Comparison of ENCODE assay signal across 24 cellular contexts in genomic region chr4:105831189-105831588, GRCh38.
DNase-seq lines count a peak whose midpoint lies in the region; ATAC-seq, FAIRE-seq and TF ChIP-seq lines count a peak whose summit lies in the region.
"Had no signal": no experiment of that assay in that cellular context is flagged by ENCODE, and none has a peak within 500 bp of the region (broad histone marks: within the 10 kb centered on the region; RNA-seq: fewer than 3 reads in every experiment).

No MANE protein-coding gene starts in this region.

- no peak for TF ChIP-seq POLR2A in body of pancreas (IDR thresholded peaks at IDR 0.05)

- no peak overlapping the region for H2AFZ ChIP-seq in GM23338
- H2AFZ ChIP-seq in hepatocyte = no peak overlapping the region

- H3K9me2 ChIP-seq in GM23338 (ENCODE audit: insufficient read depth) (no peaks in the 10 kb centered on the region), hepatocyte (replicated peaks; ENCODE audit: insufficient read depth) (no peaks in the 10 kb centered on the region)

- no peaks in the 10 kb centered on the region for H3K27me3 ChIP-seq in GM23338 (ENCODE audit: insufficient read depth)
- no peaks in the 10 kb centered on the region for H3K27me3 ChIP-seq in body of pancreas
- H3K27me3 ChIP-seq in hepatocyte = no peaks in the 10 kb centered on the region
- H3K27me3 ChIP-seq in pancreas = no peaks in the 10 kb centered on the region
- H3K27me3 ChIP-seq: BLaER1 treated with 17β-estradiol and CSF1 and Interleukin-3, amounts not matched to agents 10 nM and 100 nM had no signal

- FAIRE-seq in pancreas (lab: Jason Lieb, UNC) = no peak
- FAIRE-seq: A549, D721Med, G401.6, GM12891, GM18507 had no signal

- H3K4me3 Mint-ChIP-seq in GM23338 (no peak overlapping the region), chondrocyte (ENCODE audit: unreplicated experiment) (no peak overlapping the region)
- H3K4me3 Mint-ChIP-seq: B cell; CD4-positive, alpha-beta T cell; CD8-positive, alpha-beta T cell had no signal

- intact Hi-C loops in body of pancreas (cut with DNase I) (no loop called here), pancreas (cut with DNase I) (no loop called here)

- H3K36me3 ChIP-seq in GM23338 (ENCODE audit: insufficient read depth) (no peaks in the 10 kb centered on the region), body of pancreas (replicated peaks in 1 of 2; ENCODE audit: insufficient read depth in 1 of 2, low read depth in 2 of 2) (no peaks in the 10 kb centered on the region), hepatocyte (replicated peaks; ENCODE audit: insufficient read depth, low read depth) (no peaks in the 10 kb centered on the region), pancreas (no peaks in the 10 kb centered on the region)

- H3K4me3 ChIP-seq in GM23338 (no peak overlapping the region), body of pancreas (no peak overlapping the region), hepatocyte (no peak overlapping the region), pancreas (no peak overlapping the region)
- H3K4me3 ChIP-seq: A549; BLaER1 treated with 17β-estradiol and CSF1 and Interleukin-3, amounts not matched to agents 10 nM and 100 nM had no signal

- H3K27ac Mint-ChIP-seq in GM23338 = 0 out of 2 replicates have a peak overlapping the region, but pooled peaks have one; percentile 73
- H3K27ac Mint-ChIP-seq in chondrocyte (ENCODE audit: unreplicated experiment) = no peak overlapping the region
- H3K27ac Mint-ChIP-seq: B cell; CD4-positive, alpha-beta T cell; CD8-positive, alpha-beta T cell had no signal

- H3K4me1 ChIP-seq in GM23338 (ENCODE audit: insufficient read depth) (no peaks in the 10 kb centered on the region), body of pancreas (peaks cover 13% of the 10 kb centered on the region), hepatocyte (ENCODE audit: insufficient read depth) (no peaks in the 10 kb centered on the region), pancreas (peaks cover 0 to 6% (median 0%) of the 10 kb centered on the region in 3 donors)
- H3K4me1 ChIP-seq: A549; BLaER1 treated with 17β-estradiol and CSF1 and Interleukin-3, amounts not matched to agents 10 nM and 100 nM had no signal

- H3K9me3 Mint-ChIP-seq in GM23338 = no peaks in the 10 kb centered on the region
- no peaks in the 10 kb centered on the region for H3K9me3 Mint-ChIP-seq in chondrocyte (ENCODE audit: low read depth)
- H3K9me3 Mint-ChIP-seq: CD4-positive, alpha-beta T cell; CD8-positive, alpha-beta T cell had no signal

- H3F3A ChIP-seq in GM23338 (replicated peaks; ENCODE audit: low read depth) = no peaks in the 10 kb centered on the region

- 33 to 36% methylated on average over 2 of the region's 2 CpGs for WGBS in body of pancreas, 2 donors
- 91% methylated on average over 2 of the region's 2 CpGs for WGBS in hepatocyte (ENCODE audit: low lambda C conversion rate, missing lambda C conversion rate)
- WGBS in pancreas, 2 donors = 36 to 44% methylated on average over 2 of the region's 2 CpGs

- H3K4me2 ChIP-seq in GM23338 = no peak overlapping the region
- H3K4me2 ChIP-seq in hepatocyte = peak overlapping the region; percentile 18
- H3K4me2 ChIP-seq: A549; BLaER1 treated with 17β-estradiol and CSF1 and Interleukin-3, amounts not matched to agents 10 nM and 100 nM had no signal

- H4K20me1 ChIP-seq in GM23338 (replicated peaks; ENCODE audit: insufficient read depth) = no peaks in the 10 kb centered on the region
- H4K20me1 ChIP-seq in hepatocyte (ENCODE audit: insufficient read depth, poor library complexity, severe bottlenecking) = no peaks in the 10 kb centered on the region
- H4K20me1 ChIP-seq: BLaER1 treated with 17β-estradiol and CSF1 and Interleukin-3, amounts not matched to agents 10 nM and 100 nM had no signal

- H3K27ac ChIP-seq in GM23338 (ENCODE audit: low read depth) = no peak overlapping the region
- H3K27ac ChIP-seq in body of pancreas = peak overlapping the region in 2 of 4 donors; percentile 33 to 35
- H3K27ac ChIP-seq in hepatocyte = no peak overlapping the region
- peak overlapping the region in 1 of 4 donors; percentile 29 for H3K27ac ChIP-seq in pancreas
- no peak overlapping the region for H3K27ac ChIP-seq in substantia nigra (ENCODE audit: low read depth, low read length, poor library complexity, severe bottlenecking)
- H3K27ac ChIP-seq: 22Rv1; A549; BLaER1 treated with 17β-estradiol and CSF1 and Interleukin-3, amounts not matched to agents 10 nM and 100 nM; C4-2B had no signal

- ATAC-seq in GM23338 (no peak), body of pancreas (peak; percentile 71), pancreas (peak; percentile 86 to 99 (median 87)), HG02973 (IDR thresholded peaks at IDR 0.05; ENCODE audit: unreplicated experiment) (no peak), SK-N-SH treated with all-trans-retinoic acid at 6 μM for 48 hours (no peak)
- ATAC-seq: A549; CD8-positive, alpha-beta T cell had no signal

- DNase-seq in GM23338 (ENCODE audit: low spot score) = no peak
- peak in 2 of 4 donors; percentile 26 to 60 for DNase-seq in body of pancreas
- no peak for DNase-seq in hepatocyte (ENCODE audit: low spot score)
- peak in 2 of 6 donors; percentile 21 to 40 for DNase-seq in pancreas
- DNase-seq in substantia nigra (lab: John Stamatoyannopoulos, UW) = no peak
- no peak for DNase-seq in chondrocyte (ENCODE audit: low spot score)
- DNase-seq: AML-193; Caco-2; Calu3; CD4-positive, alpha-beta T cell; CD8-positive, alpha-beta T cell; DMS79 treated with DMSO at 0.1 percent for 48 hours; GF-D8 had no signal

- H3K79me2 ChIP-seq in GM23338 (replicated peaks; ENCODE audit: insufficient read depth) = no peaks in the 10 kb centered on the region
- H3K79me2 ChIP-seq in hepatocyte = no peaks in the 10 kb centered on the region

- H3K9me3 ChIP-seq in body of pancreas (no peaks in the 10 kb centered on the region), hepatocyte (ENCODE audit: low read depth) (no peaks in the 10 kb centered on the region), pancreas (no peaks in the 10 kb centered on the region)
- H3K9me3 ChIP-seq: A549, Caco-2 had no signal

- peaks cover 4% of the 10 kb centered on the region for H3K27me3 Mint-ChIP-seq in GM23338 (ENCODE audit: insufficient read depth, low read depth, poor library complexity)
- no peaks in the 10 kb centered on the region for H3K27me3 Mint-ChIP-seq in chondrocyte (ENCODE audit: low read depth)
- H3K27me3 Mint-ChIP-seq: B cell; CD4-positive, alpha-beta T cell had no signal

- H3K36me3 Mint-ChIP-seq in GM23338 (ENCODE audit: low read depth) = peaks cover 17% of the 10 kb centered on the region
- H3K36me3 Mint-ChIP-seq in chondrocyte (ENCODE audit: low read depth) = peaks cover 5% of the 10 kb centered on the region

- H3K4me1 Mint-ChIP-seq in GM23338 (no peaks in the 10 kb centered on the region; the same call in 2 of the 3 replicates), chondrocyte (ENCODE audit: low read depth) (no peaks in the 10 kb centered on the region)
- H3K4me1 Mint-ChIP-seq: B cell had no signal

- TF ChIP-seq CTCF in GM23338 (conservative IDR thresholded peaks at IDR 0.05; ENCODE audit: low read depth in 2 of 2) (no peak), body of pancreas (IDR thresholded peaks at IDR 0.05) (no peak), hepatocyte (IDR thresholded peaks at IDR 0.05; ENCODE audit: poor library complexity) (no peak), pancreas (IDR thresholded peaks at IDR 0.05) (no peak), chondrocyte (IDR thresholded peaks at IDR 0.05) (no peak)

TF ChIP-seq in GM23338, 12 proteins besides CTCF, POLR2A, EP300 and RAD21 (continues in another document):
- no peak for TF ChIP-seq ZNF331 (CRISPR knock-in tag; IDR thresholded peaks at IDR 0.05; ENCODE audit: low read depth)
- no peak for TF ChIP-seq POLR2AphosphoS5 (IDR thresholded peaks at IDR 0.05; ENCODE audit: low read depth)
- TF ChIP-seq EZH2phosphoT487 (IDR thresholded peaks at IDR 0.05; ENCODE audit: unreplicated experiment) = no peak
- TF ChIP-seq EZH2 (IDR thresholded peaks at IDR 0.05; ENCODE audit: low read depth, unreplicated experiment) = no peak
- no peak for TF ChIP-seq NANOG (IDR thresholded peaks at IDR 0.05; ENCODE audit: borderline replicate concordance)

TF ChIP-seq in SK-N-SH treated with all-trans-retinoic acid at 6 μM for 48 hours, 23 proteins besides CTCF, POLR2A, EP300 and RAD21 (continues in another document):
- TF ChIP-seq TOX (CRISPR knock-in tag; IDR thresholded peaks at IDR 0.05; ENCODE audit: borderline replicate concordance) (no peak), GLIS3 (CRISPR knock-in tag; IDR thresholded peaks at IDR 0.05) (no peak), OSR1 (CRISPR knock-in tag; IDR thresholded peaks at IDR 0.05) (no peak), TCF4 (CRISPR knock-in tag; IDR thresholded peaks at IDR 0.05; ENCODE audit: borderline replicate concordance) (no peak), SNAI2 (CRISPR knock-in tag; IDR thresholded peaks at IDR 0.05) (no peak), CSRNP3 (CRISPR knock-in tag; IDR thresholded peaks at IDR 0.05) (no peak), POU6F1 (CRISPR knock-in tag; IDR thresholded peaks at IDR 0.05; ENCODE audit: borderline replicate concordance, low read depth) (no peak), ZFP30 (CRISPR knock-in tag; IDR thresholded peaks at IDR 0.05) (no peak), ZFP3 (CRISPR knock-in tag; IDR thresholded peaks at IDR 0.05) (no peak), BACH2 (CRISPR knock-in tag; IDR thresholded peaks at IDR 0.05; ENCODE audit: borderline replicate concordance) (no peak)

Comparison
In these comparisons a context has a peak if more than half of its experiments do, and no peak if none do; other contexts are left out.
1. ATAC-seq: peak in body of pancreas (single experiment) and pancreas (4 of 4); none in GM23338 (single experiment), HG02973 (single experiment) and SK-N-SH treated with all-trans-retinoic acid at 6 μM for 48 hours (single experiment).